ENCODE assay signal across 8 cellular contexts in the genomic region with DNA sequence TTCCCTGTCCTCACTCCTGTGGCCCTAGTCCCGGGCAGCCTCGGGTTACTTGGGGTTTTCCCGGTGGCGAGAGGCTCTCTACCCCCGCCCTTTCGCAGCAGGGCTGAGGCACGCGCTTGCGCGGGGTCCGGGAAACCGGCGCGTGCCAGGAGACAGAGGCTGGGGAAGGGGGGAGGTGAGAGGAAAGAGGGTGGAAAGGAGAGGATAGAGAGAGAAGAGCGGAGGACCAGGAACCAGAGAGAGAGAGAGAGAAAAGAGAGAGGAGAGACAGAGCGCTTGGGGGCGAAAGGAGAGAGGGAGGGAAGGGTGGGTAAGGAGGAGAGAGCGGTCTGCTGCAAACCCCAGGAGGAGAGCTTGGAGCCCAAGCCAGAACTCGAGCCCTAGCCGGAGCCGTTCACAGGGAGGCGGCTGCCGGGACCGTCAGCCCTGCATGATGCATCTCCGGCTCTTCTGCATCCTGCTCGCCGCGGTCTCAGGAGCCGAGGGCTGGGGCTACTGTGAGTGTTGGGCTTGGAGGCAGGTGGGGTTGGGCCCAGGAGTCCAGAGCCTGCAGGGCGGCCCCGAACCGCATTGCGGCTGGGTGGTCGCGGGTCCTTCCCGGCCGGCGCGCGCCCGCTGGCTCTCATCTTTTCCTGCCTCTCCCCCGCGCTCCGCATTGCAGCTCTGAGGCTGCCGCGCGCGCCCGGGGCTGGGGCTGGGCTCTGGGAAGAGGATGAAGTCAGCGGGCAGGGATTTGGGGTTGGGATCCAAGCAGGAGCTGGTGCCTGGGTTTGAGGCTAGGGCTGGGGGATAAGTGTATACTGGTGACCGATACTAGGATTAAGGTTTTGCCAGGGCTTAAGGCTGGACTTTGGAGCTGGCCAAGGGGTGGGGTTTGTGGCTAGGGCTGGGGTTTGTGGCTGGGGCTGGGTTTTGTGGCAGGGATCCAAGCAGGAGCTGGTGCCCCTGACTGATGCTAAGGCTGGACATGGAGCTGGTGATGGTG. TPM values are rescaled to one million over a fixed set of nuclear protein-coding genes. Genes with fewer than 3 reads are reported as not detected.
A peak's percentile ranks its signal among the peaks of the same experiment; 100 is the strongest.
DNase-seq lines count a peak whose midpoint lies in the region; ATAC-seq, FAIRE-seq and TF ChIP-seq lines count a peak whose summit lies in the region.

A gene (plus strand): TSS at position 132 of the 985 bp plus-strand sequence. CDS start 299 bp downstream, at position 431.

- H3K27me3 ChIP-seq in psoas muscle (ENCODE audit: insufficient read depth in 3 of 3, low read length in 2 of 3): no peaks in the 10 kb centered on the region

- peaks cover 45% of the 10 kb centered on the region for H3K4me1 ChIP-seq in psoas muscle

- intact Hi-C loops in left ventricle myocardium superior (cut with micrococcal nuclease) (no loop called here), psoas muscle (cut with DNase I) (no loop called here)

- no peak for TF ChIP-seq CTCF in AG09309 (IDR thresholded peaks at IDR 0.05; ENCODE audit: control insufficient read depth, insufficient read depth, low read depth, low read length, missing control alignments)
- TF ChIP-seq CTCF in psoas muscle (IDR thresholded peaks at IDR 0.05): no peak

- H3K27ac ChIP-seq in psoas muscle: peak within 1 kb of the TSS; percentile 44

- peak; percentile 70 for FAIRE-seq in GM12892 (lab: Jason Lieb, UNC)

- peak; percentile 2 for ATAC-seq in left ventricle myocardium superior
- no peak for ATAC-seq in psoas muscle
- no peak for ATAC-seq in HG02885 (IDR thresholded peaks at IDR 0.05; ENCODE audit: poor library complexity, unreplicated experiment)
- ATAC-seq in GM18867 (IDR thresholded peaks at IDR 0.05; ENCODE audit: unreplicated experiment): no peak

- 1 to 2% (median 1%) methylated on average over 46 to 51 of the region's 51 CpGs for WGBS in psoas muscle, 3 donors

- no peak for DNase-seq in AG09309 (ENCODE audit: low read depth)
- peak; percentile 78 for DNase-seq in GM12892 (ENCODE audit: insufficient read length)
- peak; percentile 91 for DNase-seq in NCI-H69 (lab: John Stamatoyannopoulos, UW)
- DNase-seq in anterior cingulate cortex (lab: John Stamatoyannopoulos, UW): peak in 54 of 58 donors; percentile 22 to 79 (median 54)
- DNase-seq in left ventricle myocardium superior: peak; percentile 77
- peak; percentile 74 to 75 for DNase-seq in psoas muscle

- H3K4me3 ChIP-seq in AG09309 (ENCODE audit: control insufficient read depth, low read depth, low read length): peak within 1 kb of the TSS; percentile 69
- peak within 1 kb of the TSS; percentile 64 for H3K4me3 ChIP-seq in psoas muscle

- peaks cover 0 to 13% of the 10 kb centered on the region in 2 donors for H3K36me3 ChIP-seq in psoas muscle (ENCODE audit: insufficient read depth in 1 of 2, low read depth in 1 of 2)

- no peaks in the 10 kb centered on the region for H3K9me3 ChIP-seq in psoas muscle

- peak; percentile 41; the same call in 1 of the 2 replicates for TF ChIP-seq POLR2A in GM12892 (IDR thresholded peaks at IDR 0.05; ENCODE audit: low read depth, low read length)

RNA-seq across cellular contexts. Expression of the gene that starts here (rescaled TPM):
- polyA plus RNA-seq in GM12892 (2012; ENCODE audit: missing spikeins): 17.1 TPM
- total RNA-seq in left ventricle myocardium superior: 7.0 TPM
- total RNA-seq in psoas muscle: 1 to 10 TPM; 1.9 to 2.6 (median 2.2) TPM
- polyA plus RNA-seq in psoas muscle: 1 to 10 TPM; 1.0 to 3.4 (median 1.1) TPM
